8 cellular contexts compared by ENCODE assay signal in genomic region chr3:157239082-157239704, GRCh38.
DNase-seq lines count a peak whose midpoint lies in the region; ATAC-seq and TF ChIP-seq lines count a peak whose summit lies in the region.

No MANE protein-coding gene starts in this region.

- POLR2A ChIA-PET in PC-9 (lab: Charles Lee; ENCODE audit: unreplicated experiment) = no interaction called here

- H3K79me2 ChIP-seq in PC-9 (ENCODE audit: low read depth) = no peaks in the 10 kb centered on the region
- H3K79me2 ChIP-seq in parathyroid adenoma = no peaks in the 10 kb centered on the region

- no peaks in the 10 kb centered on the region for H3F3A ChIP-seq in PC-9 (ENCODE audit: insufficient read depth, low read depth)

- H3K36me3 Mint-ChIP-seq in activated T-helper 1 cell treated with anti-CD3 and anti-CD28 coated beads, Interleukin-12 subunit alpha, Interleukin-12 subunit beta, Interleukin-2, Interleukin-4 antibody, amounts not matched to agents 30 ng/mL and 10 ng/mL and 1 ng/mL, durations not matched to agents 14 hours and 24 hours and 36 hours (ENCODE audit: low read depth) = no peaks in the 10 kb centered on the region

- no peak overlapping the region for H3K4me3 Mint-ChIP-seq in activated T-helper 1 cell treated with anti-CD3 and anti-CD28 coated beads, Interleukin-12 subunit alpha, Interleukin-12 subunit beta, Interleukin-2, Interleukin-4 antibody, amounts not matched to agents 30 ng/mL and 10 ng/mL and 1 ng/mL, durations not matched to agents 14 hours and 24 hours and 36 hours

- H3K9ac ChIP-seq in parathyroid adenoma = no peak overlapping the region

- no peaks in the 10 kb centered on the region for H4K20me1 ChIP-seq in PC-9 (ENCODE audit: insufficient read depth)

- ATAC-seq in GM21360 (IDR thresholded peaks at IDR 0.05; ENCODE audit: unreplicated experiment) = peak; percentile 100
- ATAC-seq in HG03571 (IDR thresholded peaks at IDR 0.05; ENCODE audit: unreplicated experiment) = peak; percentile 100

- H3K27me3 Mint-ChIP-seq in activated T-helper 1 cell treated with anti-CD3 and anti-CD28 coated beads, Interleukin-12 subunit alpha, Interleukin-12 subunit beta, Interleukin-2, Interleukin-4 antibody, amounts not matched to agents 30 ng/mL and 10 ng/mL and 1 ng/mL, durations not matched to agents 14 hours and 24 hours and 36 hours (ENCODE audit: insufficient read depth) = peaks cover 6% of the 10 kb centered on the region

- DNase-seq in DMS53 (lab: John Stamatoyannopoulos, UW) (peak; percentile 73), PC-9 (peak in 1 of 2 experiments; percentile 16), foreskin melanocyte (peak; percentile 58), uterus (peak; percentile 23 to 24)
- peak; percentile 54 for DNase-seq in activated T-helper 1 cell treated with anti-CD3 and anti-CD28 coated beads, Interleukin-12 subunit alpha, Interleukin-12 subunit beta, Interleukin-2, Interleukin-4 antibody, amounts not matched to agents 30 ng/mL and 10 ng/mL and 1 ng/mL, durations not matched to agents 14 hours and 24 hours and 36 hours (ENCODE audit: low spot score)

- H3K9me3 Mint-ChIP-seq in activated T-helper 1 cell treated with anti-CD3 and anti-CD28 coated beads, Interleukin-12 subunit alpha, Interleukin-12 subunit beta, Interleukin-2, Interleukin-4 antibody, amounts not matched to agents 30 ng/mL and 10 ng/mL and 1 ng/mL, durations not matched to agents 14 hours and 24 hours and 36 hours = no peaks in the 10 kb centered on the region

- no peak overlapping the region for H3K4me3 ChIP-seq in PC-9
- H3K4me3 ChIP-seq in parathyroid adenoma (ENCODE audit: low read depth, low read length) = no peak overlapping the region
- H3K4me3 ChIP-seq in uterus = no peak overlapping the region

- H3K36me3 ChIP-seq in PC-9 (ENCODE audit: low read depth) (no peaks in the 10 kb centered on the region), parathyroid adenoma (ENCODE audit: control insufficient read depth, insufficient read depth, low read length) (no peaks in the 10 kb centered on the region), uterus (no peaks in the 10 kb centered on the region)

- BruUV-seq in PC-9 (replicated peaks; lab: Mats Ljungman, UMichigan) = no TSS peak

- CTCF ChIA-PET in PC-9 (lab: Charles Lee) = no interaction called here

- TF ChIP-seq POLR2A in uterus (IDR thresholded peaks at IDR 0.05) = no peak

- H3K27ac Mint-ChIP-seq in activated T-helper 1 cell treated with anti-CD3 and anti-CD28 coated beads, Interleukin-12 subunit alpha, Interleukin-12 subunit beta, Interleukin-2, Interleukin-4 antibody, amounts not matched to agents 30 ng/mL and 10 ng/mL and 1 ng/mL, durations not matched to agents 14 hours and 24 hours and 36 hours = no peak overlapping the region

- no peak overlapping the region for H3K27ac ChIP-seq in PC-9
- no peak overlapping the region for H3K27ac ChIP-seq in parathyroid adenoma
- no peak overlapping the region for H3K27ac ChIP-seq in uterus

- intact Hi-C loops in PC-9 (cut with micrococcal nuclease; ENCODE audit: unreplicated experiment) = no loop called here
- intact Hi-C loops in activated T-helper 1 cell treated with anti-CD3 and anti-CD28 coated beads, Interleukin-12 subunit alpha, Interleukin-12 subunit beta, Interleukin-2, Interleukin-4 antibody, amounts not matched to agents 30 ng/mL and 10 ng/mL and 1 ng/mL, durations not matched to agents 14 hours and 24 hours and 36 hours (cut with micrococcal nuclease) = loop anchor here (1.0 kb wide), 4 partner anchors 35 to 1089 kb away; partner anchors contain the start of gene CCNL1
- intact Hi-C loops in uterus (cut with DNase I; ENCODE audit: low total_unique reads) = no loop called here

- H3K4me1 Mint-ChIP-seq in activated T-helper 1 cell treated with anti-CD3 and anti-CD28 coated beads, Interleukin-12 subunit alpha, Interleukin-12 subunit beta, Interleukin-2, Interleukin-4 antibody, amounts not matched to agents 30 ng/mL and 10 ng/mL and 1 ng/mL, durations not matched to agents 14 hours and 24 hours and 36 hours (ENCODE audit: low read depth) = peaks cover 6% of the 10 kb centered on the region

- H3K4me1 ChIP-seq in PC-9 (replicated peaks; ENCODE audit: insufficient read depth) (no peaks in the 10 kb centered on the region), parathyroid adenoma (no peaks in the 10 kb centered on the region), uterus (no peaks in the 10 kb centered on the region)

- no peak overlapping the region for H3K4me2 ChIP-seq in PC-9
- H3K4me2 ChIP-seq in parathyroid adenoma (ENCODE audit: low read length) = no peak overlapping the region

- H3K9me3 ChIP-seq in PC-9 (ENCODE audit: insufficient read depth, low read depth) (no peaks in the 10 kb centered on the region), parathyroid adenoma (ENCODE audit: control insufficient read depth, low read length) (no peaks in the 10 kb centered on the region), uterus (no peaks in the 10 kb centered on the region)

- no peaks in the 10 kb centered on the region for H3K27me3 ChIP-seq in PC-9 (ENCODE audit: insufficient read depth, low read depth)
- H3K27me3 ChIP-seq in parathyroid adenoma (ENCODE audit: control insufficient read depth, insufficient read depth, low read length) = no peaks in the 10 kb centered on the region
- H3K27me3 ChIP-seq in uterus = no peaks in the 10 kb centered on the region

- TF ChIP-seq CTCF in PC-9 (conservative IDR thresholded peaks at IDR 0.05) = peak; percentile 71
- TF ChIP-seq CTCF in parathyroid adenoma (IDR thresholded peaks at IDR 0.05) = peak; percentile 80
- TF ChIP-seq CTCF in uterus (IDR thresholded peaks at IDR 0.05) = peak in 3 of 4 experiments; percentile 22 to 49 (median 27)

- no peaks in the 10 kb centered on the region for H3K9me2 ChIP-seq in PC-9 (ENCODE audit: insufficient read depth)

- no peak overlapping the region for H2AFZ ChIP-seq in PC-9
- no peak overlapping the region for H2AFZ ChIP-seq in parathyroid adenoma

Comparison
In these comparisons a context has a peak if more than half of its experiments do, and no peak if none do; other contexts are left out.
1. CTCF ChIP-seq: peak in every context shown above with its lines; median percentile 80 in parathyroid adenoma; 71 in PC-9; 27 in uterus.